Comparison of ENCODE assay signal across 8 cellular contexts in the genomic region with DNA sequence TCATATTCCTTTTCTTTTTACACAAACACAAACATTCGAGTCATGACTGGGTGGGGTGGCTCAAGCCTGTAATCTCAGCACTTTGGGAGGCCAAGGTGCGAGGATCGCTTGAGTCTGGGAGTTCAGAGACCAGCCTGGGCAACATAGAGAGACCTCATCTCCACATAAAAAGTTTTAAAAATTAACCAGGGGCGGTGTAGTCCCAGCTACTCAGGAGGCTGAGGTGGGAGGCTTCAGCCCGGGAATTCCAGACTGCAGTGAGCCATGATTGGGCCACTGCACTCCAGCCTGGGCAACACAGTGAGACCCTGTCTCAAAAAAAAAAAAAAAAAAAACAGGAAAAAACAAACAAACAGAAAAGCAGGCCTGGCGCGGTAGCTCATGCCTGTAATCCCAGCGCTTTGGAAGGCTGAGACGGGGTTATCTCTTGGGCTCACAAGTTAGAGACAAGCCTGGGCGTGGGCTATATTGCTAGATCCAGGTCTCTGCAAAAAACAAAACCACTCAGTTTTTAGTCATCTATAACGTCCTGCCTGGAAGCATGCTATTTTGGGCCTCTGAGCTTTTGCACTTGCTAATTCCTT. TPM values are rescaled to one million over a fixed set of nuclear protein-coding genes. Genes with fewer than 3 reads are reported as not detected.
A peak's percentile ranks its signal among the peaks of the same experiment; 100 is the strongest.
DNase-seq lines count a peak whose midpoint lies in the region; ATAC-seq and TF ChIP-seq lines count a peak whose summit lies in the region.

No MANE protein-coding gene starts in this region.

- peaks cover 0 to 1% (median 0%) of the 10 kb centered on the region in 7 donors for H3K9me3 Mint-ChIP-seq in CD4-positive, CD25-positive, alpha-beta regulatory T cell
- no peaks in the 10 kb centered on the region for H3K9me3 Mint-ChIP-seq in endothelial cell (ENCODE audit: unreplicated experiment)

- H3K36me3 ChIP-seq in CD4-positive, CD25-positive, alpha-beta regulatory T cell (ENCODE audit: control insufficient read depth, insufficient read depth, low read length), result peaks cover 8% of the 10 kb centered on the region
- H3K36me3 ChIP-seq in OCI-LY1 (ENCODE audit: insufficient read depth, low read length) (peaks cover 17% of the 10 kb centered on the region; the same call in 1 of the 2 replicates), neutrophil (no peaks in the 10 kb centered on the region)

- peak overlapping the region; percentile 90 to 94 (median 92) for H3K4me3 Mint-ChIP-seq in CD4-positive, CD25-positive, alpha-beta regulatory T cell
- peak overlapping the region; percentile 89 for H3K4me3 Mint-ChIP-seq in endothelial cell (ENCODE audit: unreplicated experiment)

- H3K27me3 Mint-ChIP-seq in CD4-positive, CD25-positive, alpha-beta regulatory T cell, result peaks cover 5% of the 10 kb centered on the region
- peaks cover 3% of the 10 kb centered on the region for H3K27me3 Mint-ChIP-seq in endothelial cell (ENCODE audit: unreplicated experiment)

- H3K4me3 ChIP-seq in CD4-positive, CD25-positive, alpha-beta regulatory T cell (ENCODE audit: low read depth, low read length), result peak overlapping the region; percentile 77
- H3K4me3 ChIP-seq in OCI-LY1 (ENCODE audit: low read depth, low read length, poor library complexity, severe bottlenecking) (peak overlapping the region; percentile 96), neutrophil (ENCODE audit: low read depth in 1 of 2, low read length in 1 of 2) (peak overlapping the region; percentile 75 to 88)

- H3K9ac ChIP-seq in OCI-LY1 (ENCODE audit: low read length), result peak overlapping the region; percentile 99

- H3K9me3 ChIP-seq in CD4-positive, CD25-positive, alpha-beta regulatory T cell (ENCODE audit: control insufficient read depth in 2 of 2, low read length in 2 of 2), result no peaks in the 10 kb centered on the region
- H3K9me3 ChIP-seq in OCI-LY1 (ENCODE audit: low read length), result no peaks in the 10 kb centered on the region
- no peaks in the 10 kb centered on the region for H3K9me3 ChIP-seq in neutrophil

- peaks cover 20% of the 10 kb centered on the region for H3K4me1 ChIP-seq in CD4-positive, CD25-positive, alpha-beta regulatory T cell (ENCODE audit: control insufficient read depth, insufficient read depth, low read length, poor library complexity, severe bottlenecking)
- H3K4me1 ChIP-seq in OCI-LY1 (ENCODE audit: insufficient read depth, low read length, severe bottlenecking) (peaks cover 17% of the 10 kb centered on the region), neutrophil (ENCODE audit: control insufficient read depth in 1 of 2, insufficient read depth in 1 of 2, low read depth in 1 of 2, low read length in 1 of 2) (peaks cover 17 to 21% of the 10 kb centered on the region in 2 experiments)

- H3K27ac Mint-ChIP-seq in CD4-positive, CD25-positive, alpha-beta regulatory T cell, result peak overlapping the region; percentile 69 to 96 (median 84)
- H3K27ac Mint-ChIP-seq in endothelial cell (ENCODE audit: unreplicated experiment), result peak overlapping the region; percentile 91

- no peaks in the 10 kb centered on the region for H3K9me2 ChIP-seq in OCI-LY1 (ENCODE audit: low read depth, low read length)

- TF ChIP-seq CTCF in OCI-LY1 (IDR thresholded peaks at IDR 0.05; ENCODE audit: low read length), result no peak
- TF ChIP-seq CTCF in endothelial cell (IDR thresholded peaks at IDR 0.05; ENCODE audit: unreplicated experiment), result no peak
- no peak for TF ChIP-seq CTCF in neutrophil (IDR thresholded peaks at IDR 0.05)

- no peaks in the 10 kb centered on the region for H4K20me1 ChIP-seq in OCI-LY1 (ENCODE audit: insufficient read depth, low read length)

- peaks cover 0 to 34% (median 21%) of the 10 kb centered on the region in 4 donors for H3K4me1 Mint-ChIP-seq in CD4-positive, CD25-positive, alpha-beta regulatory T cell
- peaks cover 31% of the 10 kb centered on the region for H3K4me1 Mint-ChIP-seq in endothelial cell (ENCODE audit: unreplicated experiment)

- no peaks in the 10 kb centered on the region for H3K27me3 ChIP-seq in CD4-positive, CD25-positive, alpha-beta regulatory T cell (ENCODE audit: control insufficient read depth, insufficient read depth, low read length)
- H3K27me3 ChIP-seq in OCI-LY1 (ENCODE audit: insufficient read depth, low read length), result no peaks in the 10 kb centered on the region
- no peaks in the 10 kb centered on the region for H3K27me3 ChIP-seq in neutrophil

- H3K27ac ChIP-seq in CD4-positive, CD25-positive, alpha-beta regulatory T cell (ENCODE audit: insufficient read depth, low read length, poor library complexity, severe bottlenecking), result peak overlapping the region; percentile 80
- H3K27ac ChIP-seq in OCI-LY1 (ENCODE audit: low read depth, low read length, poor library complexity, severe bottlenecking) (peak overlapping the region; percentile 15), neutrophil (peak overlapping the region; percentile 75)

- H3K36me3 Mint-ChIP-seq in CD4-positive, CD25-positive, alpha-beta regulatory T cell, result peaks cover 12% of the 10 kb centered on the region
- H3K36me3 Mint-ChIP-seq in endothelial cell (ENCODE audit: low read depth, unreplicated experiment), result peaks cover 22% of the 10 kb centered on the region

- peak overlapping the region; percentile 97 for H2AFZ ChIP-seq in OCI-LY1 (ENCODE audit: low read length)

- H3K4me2 ChIP-seq in OCI-LY1 (ENCODE audit: low read length), result peak overlapping the region; percentile 92

- H3F3A ChIP-seq in OCI-LY1 (ENCODE audit: insufficient read depth, low read length), result no peaks in the 10 kb centered on the region

- H3K79me2 ChIP-seq in OCI-LY1 (ENCODE audit: insufficient read depth, low read length), result no peaks in the 10 kb centered on the region

- DNase-seq in CD4-positive, CD25-positive, alpha-beta regulatory T cell, result no peak
- no peak for DNase-seq in endothelial cell (ENCODE audit: low spot score)
- DNase-seq in NCI-H446 (lab: John Stamatoyannopoulos, UW), result no peak
- DNase-seq in SK-N-DZ (ENCODE audit: low spot score), result no peak
- no peak for DNase-seq in NCI-H345 treated with DMSO at 0.1 percent for 48 hours (lab: John Stamatoyannopoulos, UW; ENCODE audit: unreplicated experiment)

- no peak for ATAC-seq in CD4-positive, CD25-positive, alpha-beta regulatory T cell (ENCODE audit: low read depth in 2 of 2)
- ATAC-seq in GM18867 (IDR thresholded peaks at IDR 0.05; ENCODE audit: unreplicated experiment), result no peak

RNA-seq across cellular contexts. Expression of gene BAX, which starts 0.6 kb away (rescaled TPM):
- 92.8 TPM for total RNA-seq in CD4-positive, CD25-positive, alpha-beta regulatory T cell
- 10 to 100 TPM; 47.9 to 73.1 (median 61.1) TPM for polyA plus RNA-seq in CD4-positive, CD25-positive, alpha-beta regulatory T cell
- 286 TPM for total RNA-seq in endothelial cell (ENCODE audit: unreplicated experiment)
- polyA plus RNA-seq in SK-N-DZ (2014; cell fraction: cytosol; rRNA removed), result 50.4 and 59.5 TPM in 2 replicates
- 33.0 and 50.3 TPM in 2 replicates for polyA plus RNA-seq in SK-N-DZ (2014; cell fraction: nucleus; rRNA removed)

RNA-seq across cellular contexts. Expression of gene FTL, which starts 11.0 kb away (rescaled TPM):
- total RNA-seq in CD4-positive, CD25-positive, alpha-beta regulatory T cell, result 575 TPM
- polyA plus RNA-seq in CD4-positive, CD25-positive, alpha-beta regulatory T cell, result 1,000 to 10,000 TPM; 4,061 to 5,675 (median 4,823) TPM
- total RNA-seq in endothelial cell (ENCODE audit: unreplicated experiment), result 1,109 TPM
- 980 and 1,050 TPM in 2 replicates for polyA plus RNA-seq in SK-N-DZ (2014; cell fraction: cytosol; rRNA removed)
- 626 and 695 TPM in 2 replicates for polyA plus RNA-seq in SK-N-DZ (2014; cell fraction: nucleus; rRNA removed)

RNA-seq across cellular contexts. Expression of gene DHDH, which starts 20.6 kb away (rescaled TPM):
- not detected for total RNA-seq in CD4-positive, CD25-positive, alpha-beta regulatory T cell
- polyA plus RNA-seq in CD4-positive, CD25-positive, alpha-beta regulatory T cell, result 1 to 10 TPM in 2 of 4 donors, under 1 TPM in 2; 0.68 to 2.4 (median 1.1) TPM
- total RNA-seq in endothelial cell (ENCODE audit: unreplicated experiment), result 1.0 TPM
- polyA plus RNA-seq in SK-N-DZ (2014; cell fraction: cytosol; rRNA removed), result not detected in 2 replicates
- polyA plus RNA-seq in SK-N-DZ (2014; cell fraction: nucleus; rRNA removed), result not detected in 2 replicates

RNA-seq across cellular contexts. Expression of gene GYS1, which starts 39.0 kb away (rescaled TPM):
- 37.1 TPM for total RNA-seq in CD4-positive, CD25-positive, alpha-beta regulatory T cell
- 10 to 100 TPM; 24.5 to 28.8 (median 26.2) TPM for polyA plus RNA-seq in CD4-positive, CD25-positive, alpha-beta regulatory T cell
- total RNA-seq in endothelial cell (ENCODE audit: unreplicated experiment), result 45.7 TPM
- polyA plus RNA-seq in SK-N-DZ (2014; cell fraction: cytosol; rRNA removed), result 10.2 and 10.3 TPM in 2 replicates
- polyA plus RNA-seq in SK-N-DZ (2014; cell fraction: nucleus; rRNA removed), result 6.2 and 6.5 TPM in 2 replicates

RNA-seq across cellular contexts. Expression of gene RUVBL2, which starts 39.6 kb away (rescaled TPM):
- total RNA-seq in CD4-positive, CD25-positive, alpha-beta regulatory T cell, result 18.5 TPM
- polyA plus RNA-seq in CD4-positive, CD25-positive, alpha-beta regulatory T cell, result 10 to 100 TPM; 49.1 to 60.2 (median 52.9) TPM
- total RNA-seq in endothelial cell (ENCODE audit: unreplicated experiment), result 80.6 TPM
- 174 and 178 TPM in 2 replicates for polyA plus RNA-seq in SK-N-DZ (2014; cell fraction: cytosol; rRNA removed)
- 150 and 173 TPM in 2 replicates for polyA plus RNA-seq in SK-N-DZ (2014; cell fraction: nucleus; rRNA removed)

Comparison
In these comparisons a context has a peak if more than half of its experiments do, and no peak if none do; other contexts are left out.
1. H3K27ac ChIP-seq: peak in every context shown above with its lines; median percentile 80 in CD4-positive, CD25-positive, alpha-beta regulatory T cell; 75 in neutrophil; 15 in OCI-LY1.